In the genomic region with DNA sequence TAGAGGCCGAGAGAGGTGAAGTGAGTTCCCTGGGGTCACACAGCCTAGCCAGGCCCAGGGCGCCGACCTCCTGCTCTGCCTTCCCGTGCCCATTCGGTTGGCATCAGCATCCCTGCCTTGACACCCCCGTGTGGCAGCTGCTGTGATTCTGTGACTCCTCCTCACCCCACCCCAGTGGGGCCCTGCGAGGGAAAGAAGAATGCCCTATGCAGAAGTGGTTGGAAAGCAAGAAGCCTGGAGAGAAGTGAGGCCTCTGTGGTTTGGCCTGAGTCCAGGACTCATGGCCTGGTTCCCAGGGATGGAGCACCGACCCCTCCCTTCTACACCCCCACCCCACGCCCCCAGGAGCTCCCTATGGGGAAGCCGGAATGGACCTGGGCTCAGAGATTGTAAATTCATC, we compare ENCODE assay signal across 8 cellular contexts.
A peak's percentile ranks its signal among the peaks of the same experiment; 100 is the strongest.
DNase-seq lines count a peak whose midpoint lies in the region; ATAC-seq and TF ChIP-seq lines count a peak whose summit lies in the region.

No MANE protein-coding gene starts in this region.

- H3K27me3 Mint-ChIP-seq in activated T-cell treated with anti-CD3 and anti-CD28 coated beads, Interleukin-2, amount 50 U/mL, for 4 hours (ENCODE audit: low read depth): no peaks in the 10 kb centered on the region

- no peak for ATAC-seq in activated T-cell treated with anti-CD3 and anti-CD28 coated beads, Interleukin-2, amount 50 U/mL, for 4 hours
- no peak for ATAC-seq in GM19463 (IDR thresholded peaks at IDR 0.05; ENCODE audit: unreplicated experiment)
- no peak for ATAC-seq in GM21381 (IDR thresholded peaks at IDR 0.05; ENCODE audit: unreplicated experiment)

- no peaks in the 10 kb centered on the region for H3K9me3 Mint-ChIP-seq in activated T-cell treated with anti-CD3 and anti-CD28 coated beads, Interleukin-2, amount 50 U/mL, for 4 hours

- DNase-seq in AG09319 (ENCODE audit: extremely low read depth, low read depth) (peak; percentile 67), KBM-7 (peak; percentile 73), kidney tubule cell (ENCODE audit: low spot score) (peak; percentile 34), foreskin melanocyte (no peak), COLO829 (ENCODE audit: low spot score) (no peak)
- DNase-seq in activated T-cell treated with anti-CD3 and anti-CD28 coated beads, Interleukin-2, amount 50 U/mL, for 4 hours: no peak

- no peaks in the 10 kb centered on the region for H3K36me3 Mint-ChIP-seq in activated T-cell treated with anti-CD3 and anti-CD28 coated beads, Interleukin-2, amount 50 U/mL, for 4 hours (ENCODE audit: insufficient read depth)

- no peak; the same call in 1 of the 2 replicates for TF ChIP-seq CTCF in AG09319 (IDR thresholded peaks at IDR 0.05; ENCODE audit: low read depth, low read length)

- H3K4me1 Mint-ChIP-seq in activated T-cell treated with anti-CD3 and anti-CD28 coated beads, Interleukin-2, amount 50 U/mL, for 4 hours (ENCODE audit: low read depth): peaks cover 91% of the 10 kb centered on the region

- in situ Hi-C loops in KBM-7 (cut with MboI; ENCODE audit: low pct_unique_long_range_greater_than_20kb, low sequenced_read_pairs): no loop called here

- H3K4me3 Mint-ChIP-seq in activated T-cell treated with anti-CD3 and anti-CD28 coated beads, Interleukin-2, amount 50 U/mL, for 4 hours: peak overlapping the region; percentile 79

Comparison
In these comparisons a context has a peak if more than half of its experiments do, and no peak if none do; other contexts are left out.
1. DNase-seq: peak in AG09319 (single experiment), KBM-7 (single experiment) and kidney tubule cell (single experiment); none in activated T-cell treated with anti-CD3 and anti-CD28 coated beads, Interleukin-2, amount 50 U/mL, for 4 hours (single experiment), foreskin melanocyte (single experiment) and COLO829 (single experiment).